In genomic region chr7:45663965-45664623, GRCh38 we compare ENCODE assay signal across 13 cellular contexts.
"Had no signal": no experiment of that assay in that cellular context is flagged by ENCODE, and none has a peak within 500 bp of the region (broad histone marks: within the 10 kb centered on the region; RNA-seq: fewer than 3 reads in every experiment).

No MANE protein-coding gene starts in this region.

- H3K9me3 ChIP-seq: ascending aorta, esophagus muscularis mucosa, mucosa of descending colon, SJSA1 had no signal

- H3K4me3 Mint-ChIP-seq: activated naive CD4-positive, alpha-beta T cell treated with anti-CD3 and anti-CD28 coated beads, Interleukin-2, amount 10 ng/mL, durations not matched to agents 7 days and 5 days; naive thymus-derived CD8-positive, alpha-beta T cell; stimulated activated effector memory CD8-positive, alpha-beta T cell treated with anti-CD3 and anti-CD28 coated beads, Interleukin-12 subunit alpha, Interleukin-12 subunit beta, amount 100 ng/mL, for 72 hours had no signal

- H3K4me1 Mint-ChIP-seq: activated naive CD4-positive, alpha-beta T cell treated with anti-CD3 and anti-CD28 coated beads, Interleukin-2, amount 10 ng/mL, durations not matched to agents 7 days and 5 days; naive thymus-derived CD8-positive, alpha-beta T cell; stimulated activated effector memory CD8-positive, alpha-beta T cell treated with anti-CD3 and anti-CD28 coated beads, Interleukin-12 subunit alpha, Interleukin-12 subunit beta, amount 100 ng/mL, for 72 hours had no signal

- H3K4me3 ChIP-seq: ascending aorta, esophagus muscularis mucosa, mucosa of descending colon, SJSA1, tibial nerve had no signal

- H3K9ac ChIP-seq: parathyroid adenoma had no signal

- H3K27me3 Mint-ChIP-seq: activated naive CD4-positive, alpha-beta T cell treated with anti-CD3 and anti-CD28 coated beads, Interleukin-2, amount 10 ng/mL, durations not matched to agents 7 days and 5 days had no signal

- H3K27ac Mint-ChIP-seq: activated naive CD4-positive, alpha-beta T cell treated with anti-CD3 and anti-CD28 coated beads, Interleukin-2, amount 10 ng/mL, durations not matched to agents 7 days and 5 days; naive thymus-derived CD8-positive, alpha-beta T cell; stimulated activated effector memory CD8-positive, alpha-beta T cell treated with anti-CD3 and anti-CD28 coated beads, Interleukin-12 subunit alpha, Interleukin-12 subunit beta, amount 100 ng/mL, for 72 hours had no signal

- FAIRE-seq: bronchial epithelial cell had no signal

- H3K36me3 Mint-ChIP-seq: activated naive CD4-positive, alpha-beta T cell treated with anti-CD3 and anti-CD28 coated beads, Interleukin-2, amount 10 ng/mL, durations not matched to agents 7 days and 5 days; naive thymus-derived CD8-positive, alpha-beta T cell; stimulated activated effector memory CD8-positive, alpha-beta T cell treated with anti-CD3 and anti-CD28 coated beads, Interleukin-12 subunit alpha, Interleukin-12 subunit beta, amount 100 ng/mL, for 72 hours had no signal

- H3K79me2 ChIP-seq: parathyroid adenoma had no signal

- DNase-seq: activated CD4-positive, alpha-beta T cell treated with anti-CD3 and anti-CD28 coated beads, Interleukin-2, amount 50 U/mL, for 4 hours; naive thymus-derived CD8-positive, alpha-beta T cell; SW 1271 had no signal

- H3K9me3 Mint-ChIP-seq: stimulated activated effector memory CD8-positive, alpha-beta T cell treated with anti-CD3 and anti-CD28 coated beads, Interleukin-12 subunit alpha, Interleukin-12 subunit beta, amount 100 ng/mL, for 72 hours had no signal

- H3K27me3 ChIP-seq: ascending aorta, esophagus muscularis mucosa, SJSA1, tibial nerve had no signal

- ATAC-seq: activated CD4-positive, CD25-positive, alpha-beta regulatory T cell treated with anti-CD3 and anti-CD28 coated beads, Interleukin-2, amount 50 U/mL, for 24 hours; naive thymus-derived CD8-positive, alpha-beta T cell had no signal

- H3K36me3 ChIP-seq: ascending aorta, esophagus muscularis mucosa, SJSA1, tibial nerve had no signal

- H3K4me1 ChIP-seq: ascending aorta, esophagus muscularis mucosa, parathyroid adenoma, SJSA1, tibial nerve had no signal

- H2AFZ ChIP-seq: parathyroid adenoma had no signal

- H3K27ac ChIP-seq: ascending aorta, esophagus muscularis mucosa, parathyroid adenoma, SJSA1, tibial nerve had no signal
